Comparison of ENCODE assay signal across 14 cellular contexts in the genomic region with DNA sequence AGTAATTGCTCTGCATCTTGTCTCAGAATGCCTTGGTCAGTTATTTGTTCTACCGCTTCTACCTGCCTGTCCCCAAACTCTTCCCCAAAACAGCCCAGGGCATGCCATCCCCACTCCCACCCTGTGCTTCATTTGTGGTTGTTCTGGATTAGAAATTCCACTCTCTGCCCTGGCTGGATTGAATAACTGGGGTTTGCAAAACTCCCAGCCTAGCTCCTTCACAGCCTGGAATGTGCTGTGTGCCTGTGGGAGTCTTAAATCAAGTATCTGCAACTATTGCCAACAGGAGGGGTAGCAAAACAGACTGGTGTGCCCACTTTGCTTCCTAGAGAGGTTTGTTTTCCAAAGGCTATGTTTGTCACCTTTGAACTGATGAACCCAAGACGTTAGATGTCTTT. TPM values are rescaled to one million over a fixed set of nuclear protein-coding genes. Genes with fewer than 3 reads are reported as not detected.
DNase-seq lines count a peak whose midpoint lies in the region; ATAC-seq, FAIRE-seq and TF ChIP-seq lines count a peak whose summit lies in the region.
"Had no signal": no experiment of that assay in that cellular context is flagged by ENCODE, and none has a peak within 500 bp of the region (broad histone marks: within the 10 kb centered on the region; RNA-seq: fewer than 3 reads in every experiment).

No MANE protein-coding gene starts in this region.

- H3K27me3 ChIP-seq in Peyer's patch, result no peaks in the 10 kb centered on the region
- H3K27me3 ChIP-seq in sigmoid colon, result no peaks in the 10 kb centered on the region
- no peaks in the 10 kb centered on the region for H3K27me3 ChIP-seq in body of pancreas
- H3K27me3 ChIP-seq: right lobe of liver had no signal

- no peak for TF ChIP-seq CTCF in A549 (IDR thresholded peaks at IDR 0.05)
- TF ChIP-seq CTCF in Peyer's patch (IDR thresholded peaks at IDR 0.05), result no peak
- TF ChIP-seq CTCF in kidney (IDR thresholded peaks at IDR 0.05; ENCODE audit: borderline replicate concordance, extremely low read depth, insufficient read depth), result no peak
- no peak for TF ChIP-seq CTCF in sigmoid colon (IDR thresholded peaks at IDR 0.05)
- no peak for TF ChIP-seq CTCF in body of pancreas (IDR thresholded peaks at IDR 0.05)

- peak overlapping the region; percentile 84 to 88 for H3K27ac ChIP-seq in A549
- H3K27ac ChIP-seq in Peyer's patch, result peak overlapping the region in 3 of 4 donors; percentile 42 to 80 (median 60)
- H3K27ac ChIP-seq in kidney (ENCODE audit: low read depth in 2 of 2, low read length in 2 of 2), result peak overlapping the region; percentile 69 to 71
- peak overlapping the region; percentile 87 to 93 (median 92) for H3K27ac ChIP-seq in sigmoid colon
- no peak overlapping the region for H3K27ac ChIP-seq in body of pancreas

- H3K36me3 ChIP-seq in Peyer's patch (no peaks in the 10 kb centered on the region), kidney (ENCODE audit: control insufficient read depth in 1 of 2, insufficient read depth in 2 of 2, low read length in 2 of 2) (no peaks in the 10 kb centered on the region), sigmoid colon (no peaks in the 10 kb centered on the region), body of pancreas (replicated peaks in 1 of 2; ENCODE audit: insufficient read depth in 1 of 2, low read depth in 2 of 2) (no peaks in the 10 kb centered on the region)
- H3K36me3 ChIP-seq: right lobe of liver had no signal

- no peak for FAIRE-seq in A549 (lab: Jason Lieb, UNC)
- FAIRE-seq in kidney (lab: Jason Lieb, UNC), result no peak

- H3K4me2 ChIP-seq in A549, result peak overlapping the region; percentile 88

- H3K4me1 ChIP-seq in A549 (peaks cover 51% of the 10 kb centered on the region), Peyer's patch (peaks cover 0 to 55% (median 6%) of the 10 kb centered on the region in 4 donors), kidney (ENCODE audit: control insufficient read depth in 1 of 2, insufficient read depth in 1 of 2, low read depth in 1 of 2, low read length in 2 of 2) (peaks cover 11 to 34% of the 10 kb centered on the region in 2 donors), sigmoid colon (peaks cover 0 to 100% (median 100%) of the 10 kb centered on the region in 4 donors), body of pancreas (peaks cover 27% of the 10 kb centered on the region)
- H3K4me1 ChIP-seq: right lobe of liver had no signal

- 77% methylated on average over 2 of the region's 2 CpGs for WGBS in A549 (ENCODE audit: missing lambda C conversion rate)
- WGBS in sigmoid colon, 2 donors, result 81% methylated on average over 2 of the region's 2 CpGs
- 76 to 90% methylated on average over 2 of the region's 2 CpGs for WGBS in body of pancreas, 2 donors

- ATAC-seq in A549 (peak in 1 of 2 experiments; percentile 9; a peak in 2 of 6 replicates), body of pancreas (no peak), GM21576 (IDR thresholded peaks at IDR 0.05; ENCODE audit: unreplicated experiment) (no peak), GM19452 (IDR thresholded peaks at IDR 0.05; ENCODE audit: unreplicated experiment) (no peak)
- ATAC-seq: activated CD8-positive, alpha-beta memory T cell treated with anti-CD3 and anti-CD28 coated beads, Interleukin-2, amount 10 ng/mL, durations not matched to agents 7 days and 5 days had no signal

- POLR2A ChIA-PET in A549 (lab: Yijun Ruan, JAX), result interaction anchor here (1.0 to 1.2 kb wide), 2 partner anchors 25 to 29 kb away, joined by 3 read pairs; a partner anchor contains a TSS

- TF ChIP-seq EP300 in A549 (IDR thresholded peaks at IDR 0.05) (no peak), sigmoid colon (IDR thresholded peaks at IDR 0.05) (no peak)

- TF ChIP-seq POLR2A in A549 (IDR thresholded peaks at IDR 0.05; ENCODE audit: low read length) (no peak), Peyer's patch (IDR thresholded peaks at IDR 0.05) (no peak), sigmoid colon (IDR thresholded peaks at IDR 0.05) (no peak), body of pancreas (IDR thresholded peaks at IDR 0.05) (no peak)

- DNase-seq in A549 (ENCODE audit: low read depth in 1 of 2, low spot score in 1 of 2) (no peak), Peyer's patch (no peak), kidney (peak; percentile 12), sigmoid colon (no peak), body of pancreas (no peak)
- DNase-seq in activated T-cell treated with anti-CD3 and anti-CD28 coated beads, Interleukin-2, amount 50 U/mL, for 48 hours, result no peak
- DNase-seq: activated CD8-positive, alpha-beta memory T cell treated with anti-CD3 and anti-CD28 coated beads, Interleukin-2, amount 10 ng/mL, durations not matched to agents 7 days and 5 days; activated naive CD4-positive, alpha-beta T cell treated with anti-CD3 and anti-CD28 coated beads for 36 hours; DMS 273 treated with DMSO at 0.1 percent for 48 hours; naive B cell; NCI-H2171 treated with DMSO at 0.1 percent for 48 hours; right lobe of liver had no signal

- H3K9me3 ChIP-seq in A549 (no peaks in the 10 kb centered on the region), Peyer's patch (no peaks in the 10 kb centered on the region), kidney (ENCODE audit: control insufficient read depth in 1 of 2, low read length in 2 of 2) (no peaks in the 10 kb centered on the region), sigmoid colon (no peaks in the 10 kb centered on the region), body of pancreas (no peaks in the 10 kb centered on the region)
- H3K9me3 ChIP-seq: right lobe of liver had no signal

- CTCF ChIA-PET in A549 (lab: Yijun Ruan, JAX), result interaction anchor here (1.0 to 1.6 kb wide), 2 partner anchors 32 to 440 kb away, joined by 3 to 5 read pairs; no protein-coding TSS in a partner anchor

- no peak overlapping the region for H3K9ac ChIP-seq in kidney (ENCODE audit: low read length in 2 of 2)

- intact Hi-C loops in kidney (cut with DNase I), result no loop called here
- intact Hi-C loops in sigmoid colon (cut with DNase I), result no loop called here
- intact Hi-C loops in body of pancreas (cut with DNase I), result no loop called here

- H3K4me3 ChIP-seq in A549 (no peak overlapping the region), Peyer's patch (no peak overlapping the region), kidney (ENCODE audit: low read length in 2 of 2) (no peak overlapping the region), sigmoid colon (no peak overlapping the region), body of pancreas (no peak overlapping the region)
- H3K4me3 ChIP-seq: right lobe of liver had no signal

- no peak for TF ChIP-seq RAD21 in A549 (conservative IDR thresholded peaks at IDR 0.05 in 1 of 2, IDR thresholded peaks at IDR 0.05 in 1 of 2)

TF ChIP-seq in A549, 52 proteins besides CTCF, POLR2A, EP300 and RAD21:
- TF ChIP-seq ESRRA (IDR thresholded peaks at IDR 0.05; ENCODE audit: borderline replicate concordance, low read length) (no peak), MAFK (IDR thresholded peaks at IDR 0.05; ENCODE audit: partially characterized antibody) (no peak), FOSB (CRISPR knock-in tag; IDR thresholded peaks at IDR 0.05) (no peak), NFE2L2 (conservative IDR thresholded peaks at IDR 0.05; ENCODE audit: low read length) (no peak)
- TF ChIP-seq, protein P1, sequence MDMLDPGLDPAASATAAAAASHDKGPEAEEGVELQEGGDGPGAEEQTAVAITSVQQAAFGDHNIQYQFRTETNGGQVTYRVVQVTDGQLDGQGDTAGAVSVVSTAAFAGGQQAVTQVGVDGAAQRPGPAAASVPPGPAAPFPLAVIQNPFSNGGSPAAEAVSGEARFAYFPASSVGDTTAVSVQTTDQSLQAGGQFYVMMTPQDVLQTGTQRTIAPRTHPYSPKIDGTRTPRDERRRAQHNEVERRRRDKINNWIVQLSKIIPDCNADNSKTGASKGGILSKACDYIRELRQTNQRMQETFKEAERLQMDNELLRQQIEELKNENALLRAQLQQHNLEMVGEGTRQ (IDR thresholded peaks at IDR 0.05), result no peak

RNA-seq across cellular contexts. Expression of a gene that starts 24.2 kb away (rescaled TPM):
- 89.0 and 89.6 TPM in 2 replicates for polyA plus RNA-seq in A549 (2011; rRNA removed)
- polyA plus RNA-seq in A549 (2012; cell fraction: cytosol; rRNA removed), result 159 and 209 TPM in 2 replicates
- polyA plus RNA-seq in A549 (2012; cell fraction: nucleus; rRNA removed), result 211 and 234 TPM in 2 replicates
- 49.3 to 60.2 TPM (median 54.4 TPM) in 3 replicates for polyA plus RNA-seq in A549 (2017; fragmentation: RNase III; extraction: RNeasy Plus Mini Kit Qiagen cat#74134 plus additional on column Dnase treatment)
- polyA minus RNA-seq in A549 (2011; rRNA and poly(A)+ RNA removed), result 132 and 156 TPM in 2 replicates
- total RNA-seq in Peyer's patch, result 100 to 1,000 TPM in 2 of 4 donors, 10 to 100 TPM in 2; 32.2 to 110 (median 94.4) TPM
- 65.4 TPM for total RNA-seq in kidney
- 28.2 TPM for polyA plus RNA-seq in kidney (ENCODE audit: insufficient read depth, low read depth, low replicate concordance)
- 10 to 100 TPM; 55.4 to 76.4 (median 67.4) TPM for total RNA-seq in sigmoid colon
- polyA plus RNA-seq in sigmoid colon, result 100 to 1,000 TPM in 1 of 3 donors, 10 to 100 TPM in 2; 43.0 to 100 (median 70.9) TPM
- 10 to 100 TPM; 20.0 to 32.0 TPM for total RNA-seq in body of pancreas

RNA-seq across cellular contexts. Expression of a gene that starts 58.7 kb away (rescaled TPM):
- polyA plus RNA-seq in A549 (2011; rRNA removed) (0.16 and 0.24 TPM in 2 replicates), A549 (2017; fragmentation: RNase III; extraction: RNeasy Plus Mini Kit Qiagen cat#74134 plus additional on column Dnase treatment) (0.09 to 0.21 TPM (median 0.15 TPM) in 3 replicates), kidney (ENCODE audit: insufficient read depth, low read depth, low replicate concordance) (0.37 TPM), sigmoid colon (10 to 100 TPM in 1 of 3 donors, 1 to 10 TPM in 1, not detected in 1; 6.0 to 14.4 TPM)
- 0.17 and 0.21 TPM in 2 replicates for polyA plus RNA-seq in A549 (2012; cell fraction: cytosol; rRNA removed)
- 0.06 and 0.16 TPM in 2 replicates for polyA plus RNA-seq in A549 (2012; cell fraction: nucleus; rRNA removed)
- 0.12 and 0.19 TPM in 2 replicates for polyA minus RNA-seq in A549 (2011; rRNA and poly(A)+ RNA removed)
- total RNA-seq in Peyer's patch (10 to 100 TPM in 1 of 4 donors, 1 to 10 TPM in 2, not detected in 1; 1.1 to 11.1 (median 3.2) TPM), kidney (0.38 TPM), sigmoid colon (100 to 1,000 TPM; 161 to 184 (median 170) TPM), body of pancreas (under 1 TPM in 1 of 2 donors, not detected in 1; 0.66 TPM)
- total RNA-seq: activated CD8-positive, alpha-beta memory T cell treated with anti-CD3 and anti-CD28 coated beads, Interleukin-2, amount 10 ng/mL, durations not matched to agents 7 days and 5 days; activated naive CD4-positive, alpha-beta T cell treated with anti-CD3 and anti-CD28 coated beads for 36 hours had no signal

Comparison
In these comparisons a context has a peak if more than half of its experiments do, and no peak if none do; other contexts are left out.
1. H3K27ac ChIP-seq: peak in A549 (2 of 2), Peyer's patch (3 of 4), kidney (2 of 2) and sigmoid colon (4 of 4); none in body of pancreas (0 of 4).
2. RNA of a gene that starts 58.7 kb away (total RNA-seq): 161 to 184 TPM in sigmoid colon; 1.1 to 11.1 TPM in Peyer's patch, 0.66 TPM in body of pancreas and 0.38 TPM in kidney (single experiment); every median in the first group is over 10 times any median in the second.